8 cellular contexts compared by ENCODE assay signal in the genomic region with DNA sequence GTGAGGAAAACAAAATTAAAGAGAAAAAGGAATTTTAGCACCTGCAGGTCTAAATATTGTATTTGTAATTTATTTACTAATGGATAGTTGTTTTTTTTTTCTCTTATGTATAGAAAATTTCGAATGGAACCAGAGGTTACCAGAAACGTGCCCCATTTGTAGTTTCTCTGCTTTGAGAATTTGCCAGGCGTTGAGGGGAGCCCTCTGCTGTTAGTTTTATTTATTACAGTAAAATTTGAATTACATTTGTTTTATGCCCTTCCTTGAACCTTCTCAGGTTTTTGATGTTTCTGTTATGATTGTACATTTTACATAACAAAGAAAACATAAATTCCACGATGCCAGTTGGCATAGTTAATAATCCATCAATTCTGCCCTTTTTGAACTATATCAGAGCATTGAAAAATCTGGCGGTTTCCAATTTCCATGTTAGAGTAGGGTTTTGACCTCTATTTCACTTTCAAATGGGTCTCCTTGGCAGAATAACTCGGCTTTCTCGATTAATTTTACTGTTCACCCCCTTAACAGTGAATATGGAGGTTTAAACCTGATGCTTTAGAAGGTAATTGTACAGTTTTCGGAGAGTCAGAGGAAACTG. TPM values are rescaled to one million over a fixed set of nuclear protein-coding genes. Genes with fewer than 3 reads are reported as not detected.
DNase-seq lines count a peak whose midpoint lies in the region; ATAC-seq and TF ChIP-seq lines count a peak whose summit lies in the region.

No MANE protein-coding gene starts in this region.

- no peak overlapping the region for H3K4me3 Mint-ChIP-seq in HFFc6
- no peak overlapping the region for H3K4me3 Mint-ChIP-seq in stimulated activated naive CD8-positive, alpha-beta T cell treated with anti-CD3 and anti-CD28 coated beads, Interleukin-15, amount 100 ng/mL, for 72 hours

- no peak overlapping the region for H3K4me3 ChIP-seq in fibroblast of villous mesenchyme (ENCODE audit: low read depth, low read length)

- H3K9me3 Mint-ChIP-seq in HFFc6, result no peaks in the 10 kb centered on the region
- no peaks in the 10 kb centered on the region for H3K9me3 Mint-ChIP-seq in stimulated activated naive CD8-positive, alpha-beta T cell treated with anti-CD3 and anti-CD28 coated beads, Interleukin-15, amount 100 ng/mL, for 72 hours

- peak; percentile 53 for ATAC-seq in stimulated activated naive CD8-positive, alpha-beta T cell treated with anti-CD3 and anti-CD28 coated beads, Interleukin-15, amount 100 ng/mL, for 72 hours
- ATAC-seq in GM21723 (IDR thresholded peaks at IDR 0.05; ENCODE audit: unreplicated experiment) (no peak), GM18868 (IDR thresholded peaks at IDR 0.05; ENCODE audit: unreplicated experiment) (no peak)

- no peak overlapping the region; the same call in 1 of the 2 replicates for H3K27ac Mint-ChIP-seq in HFFc6
- no peak overlapping the region for H3K27ac Mint-ChIP-seq in stimulated activated naive CD8-positive, alpha-beta T cell treated with anti-CD3 and anti-CD28 coated beads, Interleukin-15, amount 100 ng/mL, for 72 hours

- peak; percentile 54 for DNase-seq in COLO829 (ENCODE audit: low spot score)
- DNase-seq in HFFc6, result peak; percentile 33
- DNase-seq in RPMI8226, result peak; percentile 10
- DNase-seq in fibroblast of villous mesenchyme (ENCODE audit: low read depth), result peak; percentile 42
- no peak for DNase-seq in stimulated activated naive CD8-positive, alpha-beta T cell treated with anti-CD3 and anti-CD28 coated beads, Interleukin-15, amount 100 ng/mL, for 72 hours
- DNase-seq in UCSD-AML1 (lab: John Stamatoyannopoulos, UW; ENCODE audit: unreplicated experiment), result no peak

- TF ChIP-seq CTCF in HFFc6 (IDR thresholded peaks at IDR 0.05) (peak; percentile 90), fibroblast of villous mesenchyme (IDR thresholded peaks at IDR 0.05; ENCODE audit: insufficient read depth, low read depth, low read length) (peak; percentile 69)

- no peaks in the 10 kb centered on the region for H3K36me3 Mint-ChIP-seq in HFFc6 (ENCODE audit: low read depth)

- H3K4me1 Mint-ChIP-seq in HFFc6 (ENCODE audit: low read depth), result peaks cover 35% of the 10 kb centered on the region
- H3K4me1 Mint-ChIP-seq in stimulated activated naive CD8-positive, alpha-beta T cell treated with anti-CD3 and anti-CD28 coated beads, Interleukin-15, amount 100 ng/mL, for 72 hours, result peaks cover 5% of the 10 kb centered on the region

- H3K27me3 Mint-ChIP-seq in HFFc6 (ENCODE audit: insufficient read depth), result peaks cover 2% of the 10 kb centered on the region; the same call in 1 of the 2 replicates
- peaks cover 31% of the 10 kb centered on the region for H3K27me3 Mint-ChIP-seq in stimulated activated naive CD8-positive, alpha-beta T cell treated with anti-CD3 and anti-CD28 coated beads, Interleukin-15, amount 100 ng/mL, for 72 hours

RNA-seq across cellular contexts. Expression of a gene that starts 35.1 kb away (rescaled TPM):
- under 1 TPM in 2 of 6 experiments, not detected in 4; 0.09 to 0.10 TPM for total RNA-seq in HFFc6 (2021; fragmentation: NEBNext Ultra II Directional; extraction: Animal tissue kit (Norgen Biotek cat#: 25700))
- total RNA-seq in fibroblast of villous mesenchyme, result 0.86 TPM in 1 of 2 replicates, not detected in the other

RNA-seq across cellular contexts. Expression of a gene that starts 57.7 kb away (rescaled TPM):
- total RNA-seq in HFFc6 (2021; fragmentation: NEBNext Ultra II Directional; extraction: Animal tissue kit (Norgen Biotek cat#: 25700)), result 100 to 1,000 TPM in 2 of 6 experiments, 10 to 100 TPM in 4; 80.6 to 130 (median 89.8) TPM
- total RNA-seq in fibroblast of villous mesenchyme, result 197 and 481 TPM in 2 replicates

Comparison
In these comparisons a context has a peak if more than half of its experiments do, and no peak if none do; other contexts are left out.
1. DNase-seq: peak in COLO829 (single experiment), HFFc6 (single experiment), RPMI8226 (single experiment) and fibroblast of villous mesenchyme (single experiment); none in stimulated activated naive CD8-positive, alpha-beta T cell treated with anti-CD3 and anti-CD28 coated beads, Interleukin-15, amount 100 ng/mL, for 72 hours (0 of 2) and UCSD-AML1 (single experiment).